In the genomic region with DNA sequence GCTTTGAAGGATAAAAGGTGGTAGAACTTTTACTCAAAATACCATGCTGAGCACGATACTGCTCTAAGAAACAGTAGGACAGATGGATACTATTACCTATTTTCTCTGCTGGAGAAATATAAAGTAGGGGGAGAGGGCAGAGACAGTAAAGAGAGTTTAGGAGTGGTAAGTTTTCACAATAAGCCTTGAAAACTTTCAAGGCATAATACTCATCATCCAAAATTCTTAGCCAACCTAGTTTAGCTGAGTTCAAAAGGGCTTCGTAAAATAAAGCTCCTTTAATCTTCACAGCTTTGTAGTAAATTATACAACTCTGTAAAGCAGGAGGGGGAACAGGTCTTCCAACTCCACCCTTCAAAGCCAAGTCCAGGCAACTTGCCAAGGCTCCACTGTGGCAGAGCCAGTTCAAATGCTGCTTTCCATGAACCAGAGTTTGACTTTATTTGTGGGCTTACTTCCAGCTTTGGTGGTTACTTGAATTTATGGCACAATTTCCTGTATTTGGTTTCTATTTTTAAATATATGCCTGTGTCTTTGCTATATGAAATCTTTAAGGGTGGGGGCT, we compare ENCODE assay signal across 9 cellular contexts. TPM values are rescaled to one million over a fixed set of nuclear protein-coding genes. Genes with fewer than 3 reads are reported as not detected.
DNase-seq lines count a peak whose midpoint lies in the region; ATAC-seq, FAIRE-seq and TF ChIP-seq lines count a peak whose summit lies in the region.
"Had no signal": no experiment of that assay in that cellular context is flagged by ENCODE, and none has a peak within 500 bp of the region (broad histone marks: within the 10 kb centered on the region; RNA-seq: fewer than 3 reads in every experiment).

No MANE protein-coding gene starts in this region.

- intact Hi-C loops in ovary (cut with DNase I): no loop called here

- DNase-seq in DMS153 (lab: John Stamatoyannopoulos, UW) (peak; percentile 55), NCI-H1105 treated with DMSO at 0.1 percent for 48 hours (lab: John Stamatoyannopoulos, UW) (peak; percentile 83), ovary (peak; percentile 60 to 91 (median 78)), SKM-1 treated with dmso at 0.1 percent for 144 hours (lab: John Stamatoyannopoulos, UW; ENCODE audit: unreplicated experiment) (no peak), epidermal melanocyte (ENCODE audit: insufficient read length, low spot score) (no peak), NCI-H1436 (lab: John Stamatoyannopoulos, UW) (no peak)

- H3K4me3 ChIP-seq in ovary: no peak overlapping the region

- no peak for TF ChIP-seq EP300 in ovary (IDR thresholded peaks at IDR 0.05)

- peak; percentile 66 for FAIRE-seq in endometrium (lab: Jason Lieb, UNC)
- FAIRE-seq: colon had no signal

- peaks cover 4% of the 10 kb centered on the region for H3K4me1 ChIP-seq in ovary (ENCODE audit: insufficient read depth)

- 27 to 42% (median 39%) methylated on average over 2 of the region's 2 CpGs for WGBS in ovary, 3 donors

- no peak for TF ChIP-seq POLR2A in ovary (IDR thresholded peaks at IDR 0.05)

- H3K27me3 ChIP-seq in ovary: no peaks in the 10 kb centered on the region

- H3K36me3 ChIP-seq in ovary: no peaks in the 10 kb centered on the region

- no peaks in the 10 kb centered on the region for H3K9me3 ChIP-seq in ovary

- peak overlapping the region in 1 of 2 donors; percentile 6 for H3K27ac ChIP-seq in ovary

- ATAC-seq in GM18907 (IDR thresholded peaks at IDR 0.05; ENCODE audit: unreplicated experiment): no peak

- no peak for TF ChIP-seq CTCF in ovary (IDR thresholded peaks at IDR 0.05)

RNA-seq across cellular contexts. Expression of gene TEX38, which starts 15.5 kb away (rescaled TPM):
- total RNA-seq in ovary: under 1 TPM in 1 of 7 donors, not detected in 6; 0.45 TPM
- polyA plus RNA-seq in ovary: under 1 TPM in 1 of 2 donors, not detected in 1; 0.08 TPM

RNA-seq across cellular contexts. Expression of gene ATPAF1, which starts 19.0 kb away (rescaled TPM):
- total RNA-seq in ovary: 10 to 100 TPM; 21.9 to 40.0 (median 29.3) TPM
- polyA plus RNA-seq in ovary: 10 to 100 TPM; 21.9 to 88.0 TPM

RNA-seq across cellular contexts. Expression of gene EFCAB14, which starts 31.7 kb away (rescaled TPM):
- total RNA-seq in ovary: 10 to 100 TPM; 48.6 to 87.8 (median 77.4) TPM
- 10 to 100 TPM; 31.7 to 99.2 TPM for polyA plus RNA-seq in ovary

Comparison
In these comparisons a context has a peak if more than half of its experiments do, and no peak if none do; other contexts are left out.
1. DNase-seq: peak in DMS153 (single experiment), NCI-H1105 treated with DMSO at 0.1 percent for 48 hours (single experiment) and ovary (5 of 5); none in SKM-1 treated with dmso at 0.1 percent for 144 hours (single experiment), epidermal melanocyte (single experiment) and NCI-H1436 (single experiment).